8 cellular contexts compared by ENCODE assay signal in the genomic region with DNA sequence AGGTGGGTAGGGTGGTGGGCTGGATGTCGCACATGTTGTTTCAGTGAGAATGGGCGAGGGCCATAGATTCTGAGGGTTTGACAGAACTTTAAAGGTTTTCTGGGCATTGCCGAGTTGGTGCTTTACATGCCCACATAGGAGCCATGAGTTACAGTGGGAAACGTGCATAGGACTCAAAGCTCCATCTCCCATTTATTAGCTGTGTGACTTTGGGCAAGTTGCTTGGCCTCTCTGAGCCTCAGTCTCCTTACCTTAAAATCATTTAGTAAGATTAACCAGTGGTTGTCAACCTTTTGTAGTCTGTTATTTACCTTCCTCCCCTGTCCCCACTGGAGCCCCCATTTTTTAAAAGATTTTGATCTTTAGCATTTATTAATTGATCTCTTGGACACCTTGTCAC.
"Had no signal": no experiment of that assay in that cellular context is flagged by ENCODE, and none has a peak within 500 bp of the region (broad histone marks: within the 10 kb centered on the region; RNA-seq: fewer than 3 reads in every experiment).

No MANE protein-coding gene starts in this region.

- DNase-seq: GDM1, GF-D8 had no signal

- H3K4me3 ChIP-seq: GM12878 had no signal

- FAIRE-seq: G401.6, GM12878, GM12891, GM12892, GM18507, GM19239 had no signal

- ATAC-seq: GM12878 had no signal
